Comparison of ENCODE assay signal across 8 cellular contexts in genomic region chr2:176454893-176455810, GRCh38.
DNase-seq lines count a peak whose midpoint lies in the region; ATAC-seq, FAIRE-seq and TF ChIP-seq lines count a peak whose summit lies in the region.

No MANE protein-coding gene starts in this region.

- TF ChIP-seq EP300 in stomach (IDR thresholded peaks at IDR 0.05), result no peak

- H3K4me1 ChIP-seq in neural progenitor cell (peaks cover 6% of the 10 kb centered on the region), stomach (peaks cover 0 to 11% (median 3%) of the 10 kb centered on the region in 4 donors)

- peaks cover 3% of the 10 kb centered on the region for H3K9me3 Mint-ChIP-seq in neural progenitor cell

- no peak overlapping the region for H2AFZ ChIP-seq in neural progenitor cell (replicated peaks)

- 12 to 18% (median 15%) methylated on average over 11 of the region's 11 CpGs for WGBS in stomach, 5 donors

- no peaks in the 10 kb centered on the region for H4K20me1 ChIP-seq in neural progenitor cell (ENCODE audit: low read depth)

- no peak overlapping the region for H3K9ac ChIP-seq in neural progenitor cell

- H3K4me1 Mint-ChIP-seq in neural progenitor cell, result peaks cover 16% of the 10 kb centered on the region

- H3K27me3 ChIP-seq in neural progenitor cell, result no peaks in the 10 kb centered on the region
- H3K27me3 ChIP-seq in stomach, result peaks cover 0 to 60% (median 4%) of the 10 kb centered on the region in 3 donors

- ATAC-seq in GM18511 (IDR thresholded peaks at IDR 0.05; ENCODE audit: unreplicated experiment), result peak; percentile 72

- peak; percentile 74 for DNase-seq in Jurkat, Clone E6-1 (ENCODE audit: low read depth, low spot score)
- DNase-seq in OCI-M2 (lab: John Stamatoyannopoulos, UW; ENCODE audit: unreplicated experiment) (peak; percentile 83), fibroblast of peridontal ligament (ENCODE audit: extremely low read depth) (peak; percentile 70), neural progenitor cell (ENCODE audit: low spot score) (peak; percentile 85), stomach (peak; percentile 87)
- DNase-seq in activated T-cell treated with anti-CD3 and anti-CD28 coated beads, Interleukin-2, amount 50 U/mL, for 1 hour, result peak; percentile 82

- no peak for TF ChIP-seq POLR2A in stomach (IDR thresholded peaks at IDR 0.05)

- H3K27me3 Mint-ChIP-seq in neural progenitor cell (ENCODE audit: insufficient read depth, low read depth), result peaks cover 3% of the 10 kb centered on the region

- TF ChIP-seq CTCF in neural progenitor cell (IDR thresholded peaks at IDR 0.05) (peak; percentile 84), stomach (IDR thresholded peaks at IDR 0.05) (peak in 5 of 7 experiments; percentile 46 to 97 (median 94))

- no peaks in the 10 kb centered on the region for H3F3A ChIP-seq in neural progenitor cell (ENCODE audit: low read depth)

- H3K79me2 ChIP-seq in neural progenitor cell (ENCODE audit: low read depth), result no peaks in the 10 kb centered on the region

- H3K27ac ChIP-seq in neural progenitor cell (no peak overlapping the region), stomach (peak overlapping the region in 3 of 5 donors; percentile 19 to 68 (median 47))

- H3K4me2 ChIP-seq in neural progenitor cell, result no peak overlapping the region

- H3K36me3 Mint-ChIP-seq in neural progenitor cell, result no peaks in the 10 kb centered on the region

- H3K4me3 Mint-ChIP-seq in neural progenitor cell, result no peak overlapping the region

- intact Hi-C loops in stomach (cut with DNase I; ENCODE audit: low total_unique reads), result loop anchor here (5.0 to 10.0 kb wide), 2 partner anchors 90 to 313 kb away; no protein-coding TSS in a partner anchor

- no peak overlapping the region for H3K4me3 ChIP-seq in Jurkat, Clone E6-1 (ENCODE audit: low read length)
- no peak overlapping the region for H3K4me3 ChIP-seq in neural progenitor cell
- H3K4me3 ChIP-seq in stomach, result no peak overlapping the region

- H3K36me3 ChIP-seq in neural progenitor cell (no peaks in the 10 kb centered on the region), stomach (no peaks in the 10 kb centered on the region)

- H3K9me3 ChIP-seq in neural progenitor cell (ENCODE audit: low read depth) (no peaks in the 10 kb centered on the region), stomach (no peaks in the 10 kb centered on the region)

- H3K27ac Mint-ChIP-seq in neural progenitor cell, result no peak overlapping the region

- FAIRE-seq in A204.1 (lab: Jason Lieb, UNC), result peak; percentile 51
